In genomic region chr1:156115514-156116374, GRCh38 we compare ENCODE assay signal across 8 cellular contexts. TPM values are rescaled to one million over a fixed set of nuclear protein-coding genes. Genes with fewer than 3 reads are reported as not detected.
DNase-seq lines count a peak whose midpoint lies in the region; ATAC-seq lines count a peak whose summit lies in the region.

No MANE protein-coding gene starts in this region.

- DNase-seq in COLO668 (lab: John Stamatoyannopoulos, UW; ENCODE audit: unreplicated experiment) (peak; percentile 53), left ventricle myocardium superior (peak; percentile 78), posterior vena cava (ENCODE audit: low spot score) (peak; percentile 85), cerebellum (ENCODE audit: low spot score) (no peak), AML-193 (lab: John Stamatoyannopoulos, UW) (no peak)
- DNase-seq in activated naive CD8-positive, alpha-beta T cell treated with anti-CD3 and anti-CD28 coated beads, Interleukin-2, amount 50 U/mL, for 24 hours = no peak

- peak overlapping the region; percentile 90 to 96 (median 94) for H3K4me3 Mint-ChIP-seq in IgD-negative memory B cell
- peak overlapping the region; percentile 93 for H3K4me3 Mint-ChIP-seq in activated naive CD8-positive, alpha-beta T cell treated with anti-CD3 and anti-CD28 coated beads, Interleukin-2, amount 50 U/mL, for 24 hours

- no peaks in the 10 kb centered on the region for H3K9me3 Mint-ChIP-seq in IgD-negative memory B cell
- no peaks in the 10 kb centered on the region for H3K9me3 Mint-ChIP-seq in activated naive CD8-positive, alpha-beta T cell treated with anti-CD3 and anti-CD28 coated beads, Interleukin-2, amount 50 U/mL, for 24 hours

- intact Hi-C loops in left ventricle myocardium superior (cut with micrococcal nuclease) (no loop called here), posterior vena cava (cut with DNase I) (loop anchor here in 1 of 2 donors (1.0 kb wide), 1 partner anchor 22 kb away; no protein-coding TSS in a partner anchor)

- peaks cover 10 to 23% (median 14%) of the 10 kb centered on the region in 3 donors for H3K4me1 Mint-ChIP-seq in IgD-negative memory B cell
- H3K4me1 Mint-ChIP-seq in activated naive CD8-positive, alpha-beta T cell treated with anti-CD3 and anti-CD28 coated beads, Interleukin-2, amount 50 U/mL, for 24 hours = peaks cover 53% of the 10 kb centered on the region

- H3K27me3 Mint-ChIP-seq in IgD-negative memory B cell = peaks cover 28% of the 10 kb centered on the region
- peaks cover 23% of the 10 kb centered on the region for H3K27me3 Mint-ChIP-seq in activated naive CD8-positive, alpha-beta T cell treated with anti-CD3 and anti-CD28 coated beads, Interleukin-2, amount 50 U/mL, for 24 hours

- H3K27ac Mint-ChIP-seq in IgD-negative memory B cell = peak overlapping the region; percentile 86 to 97 (median 93)
- peak overlapping the region; percentile 59 for H3K27ac Mint-ChIP-seq in activated naive CD8-positive, alpha-beta T cell treated with anti-CD3 and anti-CD28 coated beads, Interleukin-2, amount 50 U/mL, for 24 hours

- ATAC-seq in activated naive CD8-positive, alpha-beta T cell treated with anti-CD3 and anti-CD28 coated beads, Interleukin-2, amount 50 U/mL, for 24 hours = no peak
- ATAC-seq in left ventricle myocardium superior (peak; percentile 49), HG02642 (IDR thresholded peaks at IDR 0.05; ENCODE audit: poor library complexity, unreplicated experiment) (no peak)

- H3K36me3 Mint-ChIP-seq in IgD-negative memory B cell = no peaks in the 10 kb centered on the region
- H3K36me3 Mint-ChIP-seq in activated naive CD8-positive, alpha-beta T cell treated with anti-CD3 and anti-CD28 coated beads, Interleukin-2, amount 50 U/mL, for 24 hours (ENCODE audit: low read depth) = peaks cover 27% of the 10 kb centered on the region

RNA-seq across cellular contexts. Expression of gene LMNA, which starts 1.2 kb away (rescaled TPM):
- 5.7 TPM for polyA plus RNA-seq in IgD-negative memory B cell
- 252 TPM for total RNA-seq in left ventricle myocardium superior
- 100 to 1,000 TPM; 500 to 599 TPM for total RNA-seq in posterior vena cava
- 26.9 TPM for total RNA-seq in cerebellum

RNA-seq across cellular contexts. Expression of gene MEX3A, which starts 33.5 kb away (rescaled TPM):
- polyA plus RNA-seq in IgD-negative memory B cell = 0.05 TPM
- 0.17 TPM for total RNA-seq in left ventricle myocardium superior
- under 1 TPM; 0.23 to 0.76 TPM for total RNA-seq in posterior vena cava
- 49.8 TPM for total RNA-seq in cerebellum

RNA-seq across cellular contexts. Expression of gene SEMA4A, which starts 37.6 kb away (rescaled TPM):
- 11.0 TPM for polyA plus RNA-seq in IgD-negative memory B cell
- total RNA-seq in left ventricle myocardium superior (0.69 TPM), posterior vena cava (1 to 10 TPM; 5.8 to 8.0 TPM), cerebellum (12.3 TPM)

RNA-seq across cellular contexts. Expression of gene RAB25, which starts 54.8 kb away (rescaled TPM):
- polyA plus RNA-seq in IgD-negative memory B cell = 2.9 TPM
- total RNA-seq in left ventricle myocardium superior (not detected), posterior vena cava (not detected), cerebellum (not detected)

Comparison
In these comparisons a context has a peak if more than half of its experiments do, and no peak if none do; other contexts are left out.
1. DNase-seq: peak in COLO668 (single experiment), left ventricle myocardium superior (single experiment) and posterior vena cava (single experiment); none in activated naive CD8-positive, alpha-beta T cell treated with anti-CD3 and anti-CD28 coated beads, Interleukin-2, amount 50 U/mL, for 24 hours (single experiment), cerebellum (single experiment) and AML-193 (0 of 2).
2. RNA of gene MEX3A, which starts 33.5 kb away (total RNA-seq): 49.8 TPM in cerebellum (single experiment); 0.23 to 0.76 TPM in posterior vena cava and 0.17 TPM in left ventricle myocardium superior (single experiment); every median in the first group is over 10 times any median in the second.